ENCODE assay signal across 8 cellular contexts in the genomic region with DNA sequence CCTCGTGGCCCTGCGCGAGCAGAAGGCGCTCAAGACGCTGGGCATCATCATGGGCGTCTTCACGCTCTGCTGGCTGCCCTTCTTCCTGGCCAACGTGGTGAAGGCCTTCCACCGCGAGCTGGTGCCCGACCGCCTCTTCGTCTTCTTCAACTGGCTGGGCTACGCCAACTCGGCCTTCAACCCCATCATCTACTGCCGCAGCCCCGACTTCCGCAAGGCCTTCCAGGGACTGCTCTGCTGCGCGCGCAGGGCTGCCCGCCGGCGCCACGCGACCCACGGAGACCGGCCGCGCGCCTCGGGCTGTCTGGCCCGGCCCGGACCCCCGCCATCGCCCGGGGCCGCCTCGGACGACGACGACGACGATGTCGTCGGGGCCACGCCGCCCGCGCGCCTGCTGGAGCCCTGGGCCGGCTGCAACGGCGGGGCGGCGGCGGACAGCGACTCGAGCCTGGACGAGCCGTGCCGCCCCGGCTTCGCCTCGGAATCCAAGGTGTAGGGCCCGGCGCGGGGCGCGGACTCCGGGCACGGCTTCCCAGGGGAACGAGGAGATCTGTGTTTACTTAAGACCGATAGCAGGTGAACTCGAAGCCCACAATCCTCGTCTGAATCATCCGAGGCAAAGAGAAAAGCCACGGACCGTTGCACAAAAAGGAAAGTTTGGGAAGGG. TPM values are rescaled to one million over a fixed set of nuclear protein-coding genes. Genes with fewer than 3 reads are reported as not detected.
DNase-seq lines count a peak whose midpoint lies in the region; ATAC-seq and TF ChIP-seq lines count a peak whose summit lies in the region.
"Had no signal": no experiment of that assay in that cellular context is flagged by ENCODE, and none has a peak within 500 bp of the region (broad histone marks: within the 10 kb centered on the region; RNA-seq: fewer than 3 reads in every experiment).

No MANE protein-coding gene starts in this region.

- H3K4me3 ChIP-seq in NT2/D1 (ENCODE audit: insufficient read length, low read depth) = peak overlapping the region; percentile 8

- ATAC-seq in naive B cell (ENCODE audit: low read depth in 2 of 2) (peak; percentile 37 to 56), GM19467 (IDR thresholded peaks at IDR 0.05; ENCODE audit: unreplicated experiment) (no peak)

- TF ChIP-seq CTCF in GM13976 (IDR thresholded peaks at IDR 0.05; ENCODE audit: borderline replicate concordance, control extremely low read depth, extremely low read depth, insufficient read depth, missing control alignments) = no peak

- H3K9me3 Mint-ChIP-seq in naive B cell = peaks cover 0 to 4% (median 0%) of the 10 kb centered on the region in 7 donors

- peaks cover 73% of the 10 kb centered on the region for H3K27me3 ChIP-seq in NT2/D1 (ENCODE audit: insufficient read depth, insufficient read length)

- H3K4me3 Mint-ChIP-seq in naive B cell = peak overlapping the region; percentile 79 to 93 (median 84)

- H3K9ac ChIP-seq in NT2/D1 (ENCODE audit: insufficient read length, low read depth) = no peak overlapping the region

- peak; percentile 53 for DNase-seq in GM13976 (ENCODE audit: low spot score)
- no peak for DNase-seq in NT2/D1 (ENCODE audit: low read depth, low spot score)
- DNase-seq in dermis blood vessel endothelial cell = peak; percentile 68
- peak; percentile 44 for DNase-seq in naive B cell
- no peak for DNase-seq in superior temporal gyrus (ENCODE audit: extremely low spot score)
- no peak for DNase-seq in central memory CD4-positive, alpha-beta T cell

- peaks cover 27 to 63% (median 58%) of the 10 kb centered on the region in 3 donors for H3K27me3 Mint-ChIP-seq in naive B cell

- no peaks in the 10 kb centered on the region for H3K36me3 Mint-ChIP-seq in naive B cell

- in situ Hi-C loops in GM13976 (cut with MboI; ENCODE audit: low sequenced_read_pairs, unreplicated experiment) = no loop called here

- peaks cover 4% of the 10 kb centered on the region for H3K4me1 ChIP-seq in NT2/D1 (ENCODE audit: insufficient read depth, insufficient read length)

- peak overlapping the region in 4 of 6 donors; percentile 64 to 94 (median 82) for H3K27ac Mint-ChIP-seq in naive B cell

- no peaks in the 10 kb centered on the region for H3K36me3 ChIP-seq in NT2/D1 (ENCODE audit: insufficient read depth, insufficient read length, low read length)

- no peaks in the 10 kb centered on the region for H3K9me3 ChIP-seq in NT2/D1 (ENCODE audit: insufficient read depth, low read length)

- peaks cover 19 to 24% (median 23%) of the 10 kb centered on the region in 3 donors for H3K4me1 Mint-ChIP-seq in naive B cell

RNA-seq across cellular contexts. Expression of a gene that starts 1.5 kb away (rescaled TPM):
- 19.0 and 22.0 TPM in 2 replicates for total RNA-seq in dermis blood vessel endothelial cell
- polyA plus RNA-seq in naive B cell (ENCODE audit: low read depth in 6 of 6) = under 1 TPM in 1 of 6 donors, not detected in 5; 0.66 TPM
- total RNA-seq: fibroblast of villous mesenchyme had no signal

Comparison
In these comparisons a context has a peak if more than half of its experiments do, and no peak if none do; other contexts are left out.
1. DNase-seq: peak in GM13976 (single experiment), dermis blood vessel endothelial cell (single experiment) and naive B cell (single experiment); none in NT2/D1 (single experiment), superior temporal gyrus (single experiment) and central memory CD4-positive, alpha-beta T cell (single experiment).